In the genomic region with DNA sequence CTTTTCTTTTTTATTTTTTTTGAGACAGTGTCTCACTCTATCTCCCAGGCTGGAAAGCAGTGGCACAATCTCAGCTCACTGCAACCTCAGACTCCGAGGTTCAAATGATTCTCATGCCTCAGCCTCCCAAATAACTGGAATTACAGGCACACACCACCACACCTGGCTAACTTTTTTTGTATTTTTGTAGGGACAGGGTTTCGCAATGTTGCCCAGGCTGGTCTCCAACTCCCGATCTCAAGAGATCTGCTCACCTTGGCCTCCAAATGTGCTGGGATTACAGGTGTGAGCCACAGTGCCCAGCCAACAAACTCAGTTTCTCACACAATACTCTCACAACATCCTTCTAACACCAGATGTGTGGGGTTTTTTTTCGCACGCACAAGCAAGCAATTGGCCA, we compare ENCODE assay signal across 25 cellular contexts.
"Had no signal": no experiment of that assay in that cellular context is flagged by ENCODE, and none has a peak within 500 bp of the region (broad histone marks: within the 10 kb centered on the region; RNA-seq: fewer than 3 reads in every experiment).

No MANE protein-coding gene starts in this region.

- H3K4me1 Mint-ChIP-seq: endodermal cell; nephron progenitor cell; stimulated activated memory B cell treated with anti-CD40 and anti-IgM and Interleukin-4, amounts not matched to agents 10 μg/mL and 1 μg/mL and 100 μg/mL, for 72 hours had no signal

- H3K4me1 ChIP-seq: breast epithelium, colonic mucosa, testis had no signal

- H3K4me2 ChIP-seq: smooth muscle cell had no signal

- H3K27ac Mint-ChIP-seq: activated CD4-positive, alpha-beta T cell treated with anti-CD3 and anti-CD28 coated beads, Interleukin-2, amount 10 ng/mL, durations not matched to agents 24 days and 14 days; activated naive CD4-positive, alpha-beta T cell treated with anti-CD3 and anti-CD28 coated beads, Interleukin-2, amount 10 ng/mL, durations not matched to agents 7 days and 5 days; endodermal cell; stimulated activated memory B cell treated with anti-CD40 and anti-IgM and Interleukin-4, amounts not matched to agents 10 μg/mL and 1 μg/mL and 100 μg/mL, for 72 hours; T-helper 1 cell treated with Interleukin-12 subunit alpha and Interleukin-12 subunit beta and Interleukin-4 antibody, amounts not matched to agents 30 μg/mL and 1 μg/mL, for 36 hours; type B pancreatic cell had no signal

- H3K9me3 Mint-ChIP-seq: activated CD4-positive, alpha-beta T cell treated with anti-CD3 and anti-CD28 coated beads, Interleukin-2, amount 10 ng/mL, durations not matched to agents 24 days and 14 days; activated naive CD4-positive, alpha-beta T cell treated with anti-CD3 and anti-CD28 coated beads, Interleukin-2, amount 10 ng/mL, durations not matched to agents 7 days and 5 days; central memory CD8-positive, alpha-beta T cell; endodermal cell; stimulated activated memory B cell treated with anti-CD40 and anti-IgM and Interleukin-4, amounts not matched to agents 10 μg/mL and 1 μg/mL and 100 μg/mL, for 72 hours; T-helper 1 cell treated with Interleukin-12 subunit alpha and Interleukin-12 subunit beta and Interleukin-4 antibody, amounts not matched to agents 30 μg/mL and 1 μg/mL, for 36 hours; type B pancreatic cell had no signal

- H3K4me3 ChIP-seq: breast epithelium, colonic mucosa, dorsolateral prefrontal cortex, esophagus squamous epithelium, gastrocnemius medialis, left ventricle myocardium inferior, sigmoid colon, smooth muscle cell, testis, vagina had no signal

- DNase-seq: activated CD4-positive, alpha-beta T cell treated with anti-CD3 and anti-CD28 coated beads, Interleukin-2, amount 10 ng/mL, durations not matched to agents 24 days and 14 days; activated CD8-positive, alpha-beta memory T cell treated with anti-CD3 and anti-CD28 coated beads, Interleukin-2, amount 50 U/mL, for 48 hours; activated effector memory CD4-positive, alpha-beta T cell treated with Interleukin-2 at 50 U/mL for 16 hours; activated naive CD4-positive, alpha-beta T cell treated with anti-CD3 and anti-CD28 coated beads, Interleukin-2, amount 10 ng/mL, durations not matched to agents 7 days and 5 days; activated T-cell treated with anti-CD3 and anti-CD28 coated beads, Interleukin-2, amount 50 U/mL, for 48 hours; colonic mucosa; dorsolateral prefrontal cortex; endodermal cell; esophagus squamous epithelium; gastrocnemius medialis; hippocampal formation; left ventricle myocardium inferior; nephron progenitor cell; nucleus accumbens; sigmoid colon; stimulated activated CD4-positive, alpha-beta T cell treated with anti-CD3 and anti-CD28 coated beads, Interleukin-15, amount 100 ng/mL, for 24 hours; T1000; testis had no signal

- H3K4me3 Mint-ChIP-seq: activated CD4-positive, alpha-beta T cell treated with anti-CD3 and anti-CD28 coated beads, Interleukin-2, amount 10 ng/mL, durations not matched to agents 24 days and 14 days; activated naive CD4-positive, alpha-beta T cell treated with anti-CD3 and anti-CD28 coated beads, Interleukin-2, amount 10 ng/mL, durations not matched to agents 7 days and 5 days; central memory CD8-positive, alpha-beta T cell; endodermal cell; nephron progenitor cell; stimulated activated memory B cell treated with anti-CD40 and anti-IgM and Interleukin-4, amounts not matched to agents 10 μg/mL and 1 μg/mL and 100 μg/mL, for 72 hours; T-helper 1 cell treated with Interleukin-12 subunit alpha and Interleukin-12 subunit beta and Interleukin-4 antibody, amounts not matched to agents 30 μg/mL and 1 μg/mL, for 36 hours; type B pancreatic cell had no signal

- H3K9me3 ChIP-seq: breast epithelium, colonic mucosa, esophagus squamous epithelium, gastrocnemius medialis, left ventricle myocardium inferior, sigmoid colon, testis, vagina had no signal

- H3K36me3 ChIP-seq: colonic mucosa, gastrocnemius medialis, vagina had no signal

- H3K27me3 Mint-ChIP-seq: activated CD4-positive, alpha-beta T cell treated with anti-CD3 and anti-CD28 coated beads, Interleukin-2, amount 10 ng/mL, durations not matched to agents 24 days and 14 days; activated naive CD4-positive, alpha-beta T cell treated with anti-CD3 and anti-CD28 coated beads, Interleukin-2, amount 10 ng/mL, durations not matched to agents 7 days and 5 days; central memory CD8-positive, alpha-beta T cell; stimulated activated memory B cell treated with anti-CD40 and anti-IgM and Interleukin-4, amounts not matched to agents 10 μg/mL and 1 μg/mL and 100 μg/mL, for 72 hours; type B pancreatic cell had no signal

- ATAC-seq: gastrocnemius medialis; stimulated activated memory B cell treated with anti-CD40 and anti-IgM and Interleukin-4, amounts not matched to agents 10 μg/mL and 1 μg/mL and 100 μg/mL, for 72 hours had no signal

- H3K27ac ChIP-seq: breast epithelium, colonic mucosa, dorsolateral prefrontal cortex, esophagus squamous epithelium, gastrocnemius medialis, left ventricle myocardium inferior, sigmoid colon, testis, vagina had no signal

- H3K27me3 ChIP-seq: breast epithelium, colonic mucosa, dorsolateral prefrontal cortex, esophagus squamous epithelium, gastrocnemius medialis, sigmoid colon, testis, vagina had no signal
